In the genomic region with DNA sequence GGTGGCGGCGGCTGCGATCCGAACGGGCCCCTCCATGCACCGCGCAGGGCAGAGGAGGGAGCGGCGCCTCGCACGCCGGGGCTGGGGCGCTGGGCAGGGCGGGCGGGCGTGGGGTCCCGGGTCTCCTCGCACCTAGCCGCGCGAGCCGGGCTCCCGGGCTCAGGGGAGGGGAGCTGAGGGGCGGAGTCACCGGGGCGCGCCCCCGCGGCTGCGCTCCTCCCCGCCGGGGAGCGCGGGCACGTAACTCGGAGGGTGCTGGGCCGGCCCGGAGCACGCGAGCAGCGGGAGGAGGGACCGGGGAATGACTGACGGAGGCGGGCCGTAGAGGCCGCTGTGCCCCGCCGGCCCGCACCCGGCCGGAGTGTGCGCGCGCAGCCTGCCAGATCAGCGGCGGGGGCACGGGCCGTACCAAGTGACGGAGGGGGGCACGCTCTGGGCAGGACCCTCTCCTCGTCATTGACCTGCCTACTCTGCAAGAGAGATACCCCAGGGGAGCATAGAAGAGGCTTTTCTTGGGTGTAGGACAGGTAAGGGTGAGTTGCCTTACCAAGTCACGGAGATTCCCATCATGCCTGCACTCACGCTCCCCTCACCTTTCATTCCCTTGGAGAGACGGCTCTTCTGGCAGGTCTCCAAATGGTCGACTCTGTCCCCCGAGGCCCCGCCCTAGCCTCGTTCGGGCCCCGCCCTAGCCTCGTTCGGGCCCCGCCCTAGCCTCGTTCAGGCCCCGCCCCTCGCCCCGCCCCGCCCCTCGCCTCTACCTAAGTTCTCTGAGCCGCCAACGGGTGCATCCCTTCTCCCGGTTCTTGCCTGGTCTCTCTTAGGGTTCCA, we compare ENCODE assay signal across 8 cellular contexts. TPM values are rescaled to one million over a fixed set of nuclear protein-coding genes. Genes with fewer than 3 reads are reported as not detected.
DNase-seq lines count a peak whose midpoint lies in the region; ATAC-seq and TF ChIP-seq lines count a peak whose summit lies in the region.

TSS of gene CDON (minus strand) at position 188 of the 831 bp plus-strand sequence. CDS start 39,390 bp downstream, outside the sequence.

- H3K9me3 Mint-ChIP-seq in CD4-positive, CD25-positive, alpha-beta regulatory T cell: peaks cover 0 to 9% (median 0%) of the 10 kb centered on the region in 7 donors
- no peaks in the 10 kb centered on the region for H3K9me3 Mint-ChIP-seq in activated CD4-positive, alpha-beta memory T cell treated with anti-CD3 and anti-CD28 coated beads, Interleukin-2, amount 10 ng/mL, durations not matched to agents 7 days and 5 days

- H3K4me3 ChIP-seq in CD4-positive, CD25-positive, alpha-beta regulatory T cell (ENCODE audit: low read depth, low read length): peak within 1 kb of the TSS; percentile 72
- H3K4me3 ChIP-seq in HL-60 (replicated peaks; ENCODE audit: insufficient read depth, low read length) (peak within 1 kb of the TSS; percentile 62), duodenal mucosa (ENCODE audit: low read depth in 1 of 2, low read length in 2 of 2) (peak within 1 kb of the TSS; percentile 63 to 78), lower lobe of right lung (peak within 1 kb of the TSS; percentile 71)

- H3K4me3 Mint-ChIP-seq in CD4-positive, CD25-positive, alpha-beta regulatory T cell: peak within 1 kb of the TSS; percentile 90 to 95 (median 93)
- peak within 1 kb of the TSS; percentile 76 for H3K4me3 Mint-ChIP-seq in activated CD4-positive, alpha-beta memory T cell treated with anti-CD3 and anti-CD28 coated beads, Interleukin-2, amount 10 ng/mL, durations not matched to agents 7 days and 5 days

- no peaks in the 10 kb centered on the region for H3K36me3 Mint-ChIP-seq in CD4-positive, CD25-positive, alpha-beta regulatory T cell
- no peaks in the 10 kb centered on the region for H3K36me3 Mint-ChIP-seq in activated CD4-positive, alpha-beta memory T cell treated with anti-CD3 and anti-CD28 coated beads, Interleukin-2, amount 10 ng/mL, durations not matched to agents 7 days and 5 days (ENCODE audit: low read depth)

- ATAC-seq in CD4-positive, CD25-positive, alpha-beta regulatory T cell (ENCODE audit: low read depth in 2 of 2): peak; percentile 88 to 91
- ATAC-seq in GM19467 (IDR thresholded peaks at IDR 0.05; ENCODE audit: unreplicated experiment): peak; percentile 97
- peak; percentile 97 to 99 for ATAC-seq in lower lobe of right lung

- H3K9ac ChIP-seq in duodenal mucosa (ENCODE audit: low read depth in 1 of 2, low read length in 2 of 2): peak within 1 kb of the TSS; percentile 65 to 76

- intact Hi-C loops in lower lobe of right lung (cut with DNase I): no loop called here

- DNase-seq in CD4-positive, CD25-positive, alpha-beta regulatory T cell: peak; percentile 77 to 94 (median 91)
- DNase-seq in HL-60 (ENCODE audit: low read depth in 1 of 2, low spot score in 1 of 2): peak; percentile 79 to 87
- peak; percentile 76 for DNase-seq in NCI-H82 treated with DMSO at 0.1 percent for 48 hours (lab: John Stamatoyannopoulos, UW; ENCODE audit: unreplicated experiment)
- peak; percentile 91 for DNase-seq in activated CD4-positive, alpha-beta memory T cell treated with anti-CD3 and anti-CD28 coated beads, Interleukin-2, amount 10 ng/mL, durations not matched to agents 7 days and 5 days
- DNase-seq in lower lobe of right lung: peak; percentile 92
- peak; percentile 87 to 89 for DNase-seq in stimulated activated CD4-positive, alpha-beta T cell treated with anti-CD3 and anti-CD28 coated beads, Interleukin-4, amount 100 ng/mL, for 48 hours (ENCODE audit: low read depth in 2 of 2)

- no peaks in the 10 kb centered on the region for H3K36me3 ChIP-seq in CD4-positive, CD25-positive, alpha-beta regulatory T cell (ENCODE audit: control insufficient read depth, insufficient read depth, low read length)
- H3K36me3 ChIP-seq in duodenal mucosa (ENCODE audit: control insufficient read depth in 1 of 2, insufficient read depth in 2 of 2, low read length in 2 of 2) (no peaks in the 10 kb centered on the region), lower lobe of right lung (no peaks in the 10 kb centered on the region)

- peaks cover 47% of the 10 kb centered on the region for H3K27me3 Mint-ChIP-seq in CD4-positive, CD25-positive, alpha-beta regulatory T cell
- H3K27me3 Mint-ChIP-seq in activated CD4-positive, alpha-beta memory T cell treated with anti-CD3 and anti-CD28 coated beads, Interleukin-2, amount 10 ng/mL, durations not matched to agents 7 days and 5 days: peaks cover 45% of the 10 kb centered on the region

- peak within 1 kb of the TSS; percentile 20 to 92 (median 67) for H3K27ac Mint-ChIP-seq in CD4-positive, CD25-positive, alpha-beta regulatory T cell
- H3K27ac Mint-ChIP-seq in activated CD4-positive, alpha-beta memory T cell treated with anti-CD3 and anti-CD28 coated beads, Interleukin-2, amount 10 ng/mL, durations not matched to agents 7 days and 5 days: peak within 1 kb of the TSS; percentile 87

- TF ChIP-seq CTCF in HL-60 (IDR thresholded peaks at IDR 0.05; ENCODE audit: insufficient read depth, low read length) (no peak), lower lobe of right lung (IDR thresholded peaks at IDR 0.05) (peak; percentile 20)

- POLR2A ChIA-PET in activated CD4-positive, alpha-beta memory T cell treated with anti-CD3 and anti-CD28 coated beads, Interleukin-2, amount 10 ng/mL, durations not matched to agents 7 days and 5 days (lab: Charles Lee): interaction anchor here (1.0 to 2.1 kb wide), 2 partner anchors 20 to 175 kb away, joined by 3 to 6 read pairs; partner anchors contain the start of gene HYLS1

- peaks cover 0 to 27% (median 8%) of the 10 kb centered on the region in 4 donors for H3K4me1 Mint-ChIP-seq in CD4-positive, CD25-positive, alpha-beta regulatory T cell
- peaks cover 11% of the 10 kb centered on the region for H3K4me1 Mint-ChIP-seq in activated CD4-positive, alpha-beta memory T cell treated with anti-CD3 and anti-CD28 coated beads, Interleukin-2, amount 10 ng/mL, durations not matched to agents 7 days and 5 days

- CTCF ChIA-PET in activated CD4-positive, alpha-beta memory T cell treated with anti-CD3 and anti-CD28 coated beads, Interleukin-2, amount 10 ng/mL, durations not matched to agents 7 days and 5 days (lab: Charles Lee): no interaction called here

- H3K27ac ChIP-seq in CD4-positive, CD25-positive, alpha-beta regulatory T cell (ENCODE audit: insufficient read depth, low read length, poor library complexity, severe bottlenecking): peak within 1 kb of the TSS; percentile 68
- H3K27ac ChIP-seq in HL-60 (replicated peaks) (peak within 1 kb of the TSS; percentile 89), duodenal mucosa (ENCODE audit: low read depth, low read length) (peak within 1 kb of the TSS; percentile 89), lower lobe of right lung (peak within 1 kb of the TSS; percentile 84)

- H3K9me3 ChIP-seq in CD4-positive, CD25-positive, alpha-beta regulatory T cell (ENCODE audit: control insufficient read depth in 2 of 2, low read length in 2 of 2): no peaks in the 10 kb centered on the region
- H3K9me3 ChIP-seq in duodenal mucosa (ENCODE audit: control insufficient read depth in 1 of 2, low read length in 2 of 2) (no peaks in the 10 kb centered on the region), lower lobe of right lung (no peaks in the 10 kb centered on the region)

- H3K4me1 ChIP-seq in CD4-positive, CD25-positive, alpha-beta regulatory T cell (ENCODE audit: control insufficient read depth, insufficient read depth, low read length, poor library complexity, severe bottlenecking): peaks cover 7% of the 10 kb centered on the region
- peaks cover 6 to 11% of the 10 kb centered on the region in 2 donors for H3K4me1 ChIP-seq in duodenal mucosa (ENCODE audit: control insufficient read depth in 1 of 2, insufficient read depth in 2 of 2, low read length in 2 of 2)
- peaks cover 16% of the 10 kb centered on the region for H3K4me1 ChIP-seq in lower lobe of right lung

- H3K27me3 ChIP-seq in CD4-positive, CD25-positive, alpha-beta regulatory T cell (ENCODE audit: control insufficient read depth, insufficient read depth, low read length): peaks cover 17% of the 10 kb centered on the region
- H3K27me3 ChIP-seq in HL-60 (ENCODE audit: insufficient read depth, poor library complexity, severe bottlenecking) (peaks cover 17% of the 10 kb centered on the region), duodenal mucosa (ENCODE audit: control insufficient read depth in 1 of 2, insufficient read depth in 2 of 2, low read length in 2 of 2) (peaks cover 2 to 12% of the 10 kb centered on the region in 2 donors), lower lobe of right lung (ENCODE audit: low read depth) (peaks cover 14% of the 10 kb centered on the region)

RNA-seq across cellular contexts. Expression of gene CDON, which starts in this region (rescaled TPM):
- total RNA-seq in CD4-positive, CD25-positive, alpha-beta regulatory T cell: 2.1 TPM
- 1 to 10 TPM in 1 of 4 donors, under 1 TPM in 2, not detected in 1; 0.10 to 1.2 (median 0.55) TPM for polyA plus RNA-seq in CD4-positive, CD25-positive, alpha-beta regulatory T cell
- 1 to 10 TPM; 1.7 to 1.8 TPM for total RNA-seq in activated CD4-positive, alpha-beta memory T cell treated with anti-CD3 and anti-CD28 coated beads, Interleukin-2, amount 10 ng/mL, durations not matched to agents 7 days and 5 days
- 18.5 TPM for total RNA-seq in lower lobe of right lung

Comparison
In these comparisons a context has a peak if more than half of its experiments do, and no peak if none do; other contexts are left out.
1. Peak in every context shown above with its lines: DNase-seq, ATAC-seq, H3K4me3 ChIP-seq and H3K27ac ChIP-seq.